In genomic region chr4:137470806-137471205, GRCh38 we compare ENCODE assay signal across 31 cellular contexts.
A peak's percentile ranks its signal among the peaks of the same experiment; 100 is the strongest.
DNase-seq lines count a peak whose midpoint lies in the region; ATAC-seq and TF ChIP-seq lines count a peak whose summit lies in the region.
"Had no signal": no experiment of that assay in that cellular context is flagged by ENCODE, and none has a peak within 500 bp of the region (broad histone marks: within the 10 kb centered on the region; RNA-seq: fewer than 3 reads in every experiment).

No MANE protein-coding gene starts in this region.

- H2BK120ac ChIP-seq in IMR-90 (ENCODE audit: low read depth, low read length), result no peak overlapping the region

- BruUV-seq in IMR-90 (replicated peaks; lab: Mats Ljungman, UMichigan) (no TSS peak), PC-3 (replicated peaks; lab: Mats Ljungman, UMichigan) (no TSS peak)

- no peak overlapping the region for H2AK5ac ChIP-seq in IMR-90 (ENCODE audit: low read depth, low read length)

- no peaks in the 10 kb centered on the region for H3K4me1 ChIP-seq in IMR-90 (ENCODE audit: control insufficient read depth, insufficient read depth, low read length)
- H3K4me1 ChIP-seq in PC-3 (ENCODE audit: insufficient read depth, low read length), result peaks cover 27% of the 10 kb centered on the region
- H3K4me1 ChIP-seq: BLaER1 treated with 17β-estradiol and CSF1 and Interleukin-3, amounts not matched to agents 10 nM and 100 nM; SJSA1 had no signal

- no peak overlapping the region for H3K4me2 ChIP-seq in IMR-90 (ENCODE audit: low read depth, low read length)
- peak overlapping the region; percentile 44 for H3K4me2 ChIP-seq in PC-3 (ENCODE audit: low read length)
- H3K4me2 ChIP-seq: BLaER1 treated with 17β-estradiol and CSF1 and Interleukin-3, amounts not matched to agents 10 nM and 100 nM; PC-9 had no signal

- H3K27me3 ChIP-seq in IMR-90 (ENCODE audit: control insufficient read depth, insufficient read depth, low read length) (no peaks in the 10 kb centered on the region), PC-3 (ENCODE audit: low read length) (no peaks in the 10 kb centered on the region)
- H3K27me3 ChIP-seq: BLaER1 treated with 17β-estradiol and CSF1 and Interleukin-3, amounts not matched to agents 10 nM and 100 nM; MG63; SJSA1 had no signal

- H3K9me3 ChIP-seq in IMR-90 (ENCODE audit: control insufficient read depth, insufficient read depth, low read length), result no peaks in the 10 kb centered on the region
- H3K9me3 ChIP-seq in PC-3 (ENCODE audit: low read length), result no peaks in the 10 kb centered on the region
- H3K9me3 ChIP-seq: MG63, SJSA1 had no signal

- H3F3A ChIP-seq in PC-3 (ENCODE audit: low read length, unreplicated experiment), result peaks cover 10% of the 10 kb centered on the region

- no peaks in the 10 kb centered on the region for H3K9me1 ChIP-seq in IMR-90 (ENCODE audit: insufficient read depth, low read length)

- no peak overlapping the region for H3K4me3 ChIP-seq in IMR-90 (ENCODE audit: insufficient read depth, low read depth, low read length)
- H3K4me3 ChIP-seq in PC-3 (ENCODE audit: low read length), result no peak overlapping the region
- H3K4me3 ChIP-seq in foreskin fibroblast (ENCODE audit: low read depth in 1 of 2, low read length in 2 of 2), result no peak overlapping the region
- H3K4me3 ChIP-seq: BLaER1 treated with 17β-estradiol and CSF1 and Interleukin-3, amounts not matched to agents 10 nM and 100 nM; K562; MG63; PC-9; SJSA1 had no signal

- no peak overlapping the region for H2AFZ ChIP-seq in IMR-90 (replicated peaks; ENCODE audit: low read length, poor library complexity)
- H2AFZ ChIP-seq in PC-3 (ENCODE audit: low read length), result no peak overlapping the region
- H2AFZ ChIP-seq: PC-9 had no signal

- no peak overlapping the region for H2BK15ac ChIP-seq in IMR-90 (ENCODE audit: low read depth, low read length)

- intact Hi-C loops in IMR-90 (cut with micrococcal nuclease), result no loop called here
- intact Hi-C loops in PC-3 (cut with micrococcal nuclease), result no loop called here

- in situ Hi-C loops in IMR-90 (cut with MboI; ENCODE audit: low sequenced_read_pairs) (no loop called here), ACHN (cut with HindIII; ENCODE audit: low pct_ligation_motif_present, low pct_unique_long_range_greater_than_20kb, low sequenced_read_pairs) (no loop called here)

- H2BK20ac ChIP-seq in IMR-90 (ENCODE audit: low read depth, low read length), result no peak overlapping the region; the same call in 1 of the 2 replicates

- H4K20me1 ChIP-seq in IMR-90 (ENCODE audit: insufficient read depth, low read length) (no peaks in the 10 kb centered on the region), PC-3 (ENCODE audit: low read length) (no peaks in the 10 kb centered on the region)
- H4K20me1 ChIP-seq: BLaER1 treated with 17β-estradiol and CSF1 and Interleukin-3, amounts not matched to agents 10 nM and 100 nM had no signal

- no peak for TF ChIP-seq POLR2A in IMR-90 (IDR thresholded peaks at IDR 0.05; ENCODE audit: low read depth, low read length)

- H3K14ac ChIP-seq in IMR-90 (replicated peaks; ENCODE audit: low read depth, low read length), result 0 out of 2 replicates have a peak overlapping the region, but pooled peaks have one; percentile 31

- ATAC-seq in IMR-90 (ENCODE audit: low read depth) (no peak), PC-3 (peak; percentile 28; the same call in 1 of the 2 replicates), GM19452 (IDR thresholded peaks at IDR 0.05; ENCODE audit: unreplicated experiment) (no peak)
- ATAC-seq: K562, T-cell had no signal

- dilution Hi-C loops in IMR-90 (cut with HindIII; ENCODE audit: low sequenced_read_pairs, unreplicated experiment), result no loop called here

- H3K9me2 ChIP-seq in PC-3 (replicated peaks; ENCODE audit: low read length), result no peaks in the 10 kb centered on the region

- H3K18ac ChIP-seq in IMR-90 (ENCODE audit: low read depth, low read length), result no peak overlapping the region; the same call in 1 of the 2 replicates

- H3K36me3 ChIP-seq in IMR-90 (ENCODE audit: control insufficient read depth, insufficient read depth, low read length), result no peaks in the 10 kb centered on the region
- no peaks in the 10 kb centered on the region for H3K36me3 ChIP-seq in PC-3 (ENCODE audit: low read depth, low read length)
- H3K36me3 ChIP-seq: BLaER1 treated with 17β-estradiol and CSF1 and Interleukin-3, amounts not matched to agents 10 nM and 100 nM; MG63; SJSA1 had no signal

- H3K79me2 ChIP-seq in PC-3 (ENCODE audit: low read length), result no peaks in the 10 kb centered on the region

- no peak overlapping the region for H4K91ac ChIP-seq in IMR-90 (ENCODE audit: insufficient read depth, low read depth, low read length)

- TF ChIP-seq RAD21 in IMR-90 (IDR thresholded peaks at IDR 0.05; ENCODE audit: low read length), result no peak

- DNase-seq in DMS153 (lab: John Stamatoyannopoulos, UW), result peak; percentile 63
- no peak for DNase-seq in IMR-90
- DNase-seq in PC-3, result peak; percentile 29
- DNase-seq in foreskin fibroblast, result peak; percentile 9 to 36
- no peak for DNase-seq in T-helper 2 cell
- no peak for DNase-seq in DMS79 (lab: John Stamatoyannopoulos, UW)
- DNase-seq in ACHN, result no peak
- DNase-seq: AML-193; CD4-positive, alpha-beta T cell; COR-L47; DMS79 treated with DMSO at 0.1 percent for 48 hours; GF-D8; H9; NCI-H1417; NCI-H187; NCI-H2081 treated with DMSO at 0.1 percent for 48 hours; NCI-H2171 treated with DMSO at 0.1 percent for 48 hours; NCI-H345; NCI-H510A treated with DMSO at 0.1 percent for 48 hours; NCI-H82; NK-92 treated with Interleukin-12 subunit alpha and Interleukin-12 subunit beta, amount 100 ng/mL, for 24 hours; PC-9; Right ventricle myocardium superior; RPMI8226; T-cell had no signal

- no peak overlapping the region for H4K5ac ChIP-seq in IMR-90 (ENCODE audit: low read depth, low read length)

- H2AK9ac ChIP-seq in IMR-90 (replicated peaks; ENCODE audit: low read depth, low read length, poor library complexity), result no peak overlapping the region

- no peak overlapping the region for H3K56ac ChIP-seq in IMR-90 (ENCODE audit: extremely low read depth, insufficient read depth, low read length)

- TF ChIP-seq CTCF in IMR-90 (conservative IDR thresholded peaks at IDR 0.05; ENCODE audit: low read depth, low read length) (no peak), PC-3 (conservative IDR thresholded peaks at IDR 0.05; ENCODE audit: low read depth, low read length) (no peak), foreskin fibroblast (IDR thresholded peaks at IDR 0.05; ENCODE audit: low read depth, low read length) (no peak)

- CTCF ChIA-PET in IMR-90 (lab: Yijun Ruan, JAX) (interaction anchor here (0.7 kb wide), 1 partner anchor 15 kb away, joined by 3 read pairs; no protein-coding TSS in a partner anchor), PC-3 (lab: Charles Lee) (no interaction called here)

- no peak overlapping the region for H3K9ac ChIP-seq in IMR-90 (ENCODE audit: low read depth, low read length)
- H3K9ac ChIP-seq in PC-3 (ENCODE audit: low read length), result no peak overlapping the region; the same call in 1 of the 2 replicates
- H3K9ac ChIP-seq: BLaER1 treated with 17β-estradiol and CSF1 and Interleukin-3, amounts not matched to agents 10 nM and 100 nM had no signal

- no peak overlapping the region for H3K23ac ChIP-seq in IMR-90 (ENCODE audit: low read depth, low read length)

- H4K8ac ChIP-seq in IMR-90 (ENCODE audit: low read depth in 2 of 2, low read length in 2 of 2), result no peak overlapping the region

- H3K79me1 ChIP-seq in IMR-90 (ENCODE audit: low read depth in 1 of 2, low read length in 2 of 2), result no peaks in the 10 kb centered on the region

- POLR2A ChIA-PET in IMR-90 (lab: Charles Lee; ENCODE audit: unreplicated experiment), result no interaction called here
- POLR2A ChIA-PET in PC-3 (lab: Charles Lee; ENCODE audit: unreplicated experiment), result no interaction called here

- H2BK5ac ChIP-seq in IMR-90 (ENCODE audit: low read depth, low read length, poor library complexity, severe bottlenecking), result no peak overlapping the region

- H3K4ac ChIP-seq in IMR-90 (ENCODE audit: low read depth, low read length), result no peak overlapping the region

- H3K27ac ChIP-seq in IMR-90 (ENCODE audit: insufficient read depth, low read length), result no peak overlapping the region
- H3K27ac ChIP-seq in PC-3 (ENCODE audit: low read length), result peak overlapping the region; percentile 86
- H3K27ac ChIP-seq: BLaER1 treated with 17β-estradiol and CSF1 and Interleukin-3, amounts not matched to agents 10 nM and 100 nM; HL-60; PC-9; SJSA1 had no signal

TF ChIP-seq in IMR-90, 13 proteins besides CTCF, POLR2A, EP300 and RAD21:
- peak; percentile 23; the same call in 1 of the 2 replicates for TF ChIP-seq MAFK (IDR thresholded peaks at IDR 0.05; ENCODE audit: low read depth, low read length)
- no peak for TF ChIP-seq CEBPB (IDR thresholded peaks at IDR 0.05; ENCODE audit: low read depth, low read length)

Comparison
In these comparisons a context has a peak if more than half of its experiments do, and no peak if none do; other contexts are left out.
1. DNase-seq: peak in DMS153 (single experiment), PC-3 (single experiment) and foreskin fibroblast (2 of 2); none in IMR-90 (single experiment), T-helper 2 cell (0 of 5), DMS79 (single experiment) and ACHN (single experiment).